Comparison of ENCODE assay signal across 28 cellular contexts in the genomic region with DNA sequence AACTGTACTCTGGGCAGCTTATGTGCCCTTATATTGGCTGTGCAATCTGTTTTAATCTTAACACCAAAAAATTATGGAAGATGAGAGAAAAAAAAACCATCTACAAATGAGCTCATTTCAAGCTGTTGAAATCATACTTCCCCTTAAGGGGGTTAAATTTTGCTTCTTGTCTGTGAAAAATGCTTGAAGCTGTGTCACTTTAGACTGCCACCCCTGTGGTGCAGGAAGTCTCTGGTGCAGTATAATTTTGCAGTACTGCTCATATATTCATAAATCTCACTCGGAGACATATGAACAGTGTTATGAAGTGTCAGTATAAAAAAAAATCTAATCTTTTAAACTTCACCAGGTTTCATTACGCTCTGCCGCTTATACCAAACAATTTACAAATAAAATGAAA. TPM values are rescaled to one million over a fixed set of nuclear protein-coding genes. Genes with fewer than 3 reads are reported as not detected.
A peak's percentile ranks its signal among the peaks of the same experiment; 100 is the strongest.
DNase-seq lines count a peak whose midpoint lies in the region; TF ChIP-seq lines count a peak whose summit lies in the region.
"Had no signal": no experiment of that assay in that cellular context is flagged by ENCODE, and none has a peak within 500 bp of the region (broad histone marks: within the 10 kb centered on the region; RNA-seq: fewer than 3 reads in every experiment).

No MANE protein-coding gene starts in this region.

- TF ChIP-seq CTCF in A673 (conservative IDR thresholded peaks at IDR 0.05; ENCODE audit: low read depth, low read length) (no peak), neural cell (IDR thresholded peaks at IDR 0.05; ENCODE audit: poor library complexity, severe bottlenecking) (no peak)

- H3K36me3 ChIP-seq in A673 (ENCODE audit: insufficient read depth, low read length, poor library complexity, severe bottlenecking) (no peaks in the 10 kb centered on the region), SK-N-MC (ENCODE audit: insufficient read depth, low read length) (no peaks in the 10 kb centered on the region), neural cell (ENCODE audit: insufficient read depth, low read length) (peaks cover 3% of the 10 kb centered on the region)
- H3K36me3 ChIP-seq: BE2C, BLaER1 had no signal

- H3K27ac ChIP-seq in A673 (ENCODE audit: low read depth, low read length, poor library complexity, severe bottlenecking) (no peak overlapping the region), SK-N-MC (no peak overlapping the region), neural cell (ENCODE audit: low read length) (peak overlapping the region; percentile 25)
- H3K27ac ChIP-seq: 22Rv1, A549, BLaER1 had no signal

- no peaks in the 10 kb centered on the region for H3K79me2 ChIP-seq in neural cell (replicated peaks; ENCODE audit: insufficient read depth, low read length)

- DNase-seq in A673 (ENCODE audit: low spot score), result peak; percentile 10
- peak; percentile 8 for DNase-seq in SK-N-MC (ENCODE audit: low read depth, low spot score)
- no peak for DNase-seq in NCI-H446 (lab: John Stamatoyannopoulos, UW)
- no peak for DNase-seq in dermis blood vessel endothelial cell
- DNase-seq: ACHN; BE2C; C1 segment of cervical spinal cord; CD4-positive, alpha-beta memory T cell; CD4-positive, CD25-positive, alpha-beta regulatory T cell; CD8-positive, alpha-beta memory T cell; COR-L47; DMS 273 treated with DMSO at 0.1 percent for 48 hours; DMS153; DMS53; DMS79; DND-41; EL; GDM1 had no signal

- H3K4me2 ChIP-seq in neural cell (ENCODE audit: low read length), result peak overlapping the region; percentile 37
- H3K4me2 ChIP-seq: A549, BLaER1 had no signal

- no TSS peak for BruUV-seq in A673 (replicated peaks; lab: Mats Ljungman, UMichigan)

- no peaks in the 10 kb centered on the region for H3K27me3 ChIP-seq in A673 (replicated peaks; ENCODE audit: insufficient read depth, low read depth, low read length, poor library complexity)
- H3K27me3 ChIP-seq in neural cell (ENCODE audit: insufficient read depth, low read depth, low read length), result peaks cover 13% of the 10 kb centered on the region
- H3K27me3 ChIP-seq: BE2C, BLaER1 had no signal

- intact Hi-C loops in A673 (cut with micrococcal nuclease; ENCODE audit: unreplicated experiment), result no loop called here

- H3K9me3 ChIP-seq in A673 (ENCODE audit: low read depth, low read length, poor library complexity, severe bottlenecking) (no peaks in the 10 kb centered on the region), SK-N-MC (ENCODE audit: low read depth, low read length) (no peaks in the 10 kb centered on the region), neural cell (ENCODE audit: low read length) (no peaks in the 10 kb centered on the region)
- H3K9me3 ChIP-seq: A549, BE2C, BLaER1 had no signal

- H3K4me1 ChIP-seq in A673 (ENCODE audit: insufficient read depth, low read length, poor library complexity, severe bottlenecking), result no peaks in the 10 kb centered on the region
- H3K4me1 ChIP-seq: A549, BE2C, BLaER1 had no signal

- H4K20me1 ChIP-seq in neural cell (ENCODE audit: insufficient read depth), result no peaks in the 10 kb centered on the region
- H4K20me1 ChIP-seq: BLaER1 had no signal

- H3F3A ChIP-seq in neural cell (ENCODE audit: insufficient read depth, low read length, poor library complexity, severe bottlenecking), result no peaks in the 10 kb centered on the region

- no peaks in the 10 kb centered on the region for H3K9me2 ChIP-seq in neural cell (ENCODE audit: insufficient read depth, low read length)

- no peak for TF ChIP-seq RAD21 in neural cell (conservative IDR thresholded peaks at IDR 0.05)

- no peak overlapping the region for H3K4me3 ChIP-seq in A673 (ENCODE audit: low read depth, low read length, poor library complexity, severe bottlenecking)
- no peak overlapping the region for H3K4me3 ChIP-seq in SK-N-MC
- H3K4me3 ChIP-seq in neural cell (ENCODE audit: low read length), result peak overlapping the region; percentile 10
- H3K4me3 ChIP-seq: A549, BLaER1, GM12878 had no signal

- POLR2A ChIA-PET in A673 (lab: Charles Lee; ENCODE audit: low non-redundant PET), result no interaction called here

- CTCF ChIA-PET in A673 (lab: Charles Lee), result no interaction called here

- no peak overlapping the region for H2AFZ ChIP-seq in neural cell (ENCODE audit: low read depth, low read length)

- H3K9ac ChIP-seq in SK-N-MC (ENCODE audit: insufficient read length) (no peak overlapping the region), neural cell (ENCODE audit: low read length) (no peak overlapping the region)
- H3K9ac ChIP-seq: BLaER1 had no signal

- peak; percentile 73 for TF ChIP-seq EP300 in neural cell (conservative IDR thresholded peaks at IDR 0.05; ENCODE audit: poor library complexity, severe bottlenecking)

TF ChIP-seq in neural cell, 6 proteins besides CTCF, POLR2A, EP300 and RAD21:
- TF ChIP-seq POLR2AphosphoS5 (IDR thresholded peaks at IDR 0.05) (peak; percentile 58), EZH2 (IDR thresholded peaks at IDR 0.05; ENCODE audit: borderline replicate concordance, insufficient read depth, low read length, poor library complexity, severe bottlenecking) (no peak)
TF ChIP-seq in neural cell: peak in this region for 1.

RNA-seq across cellular contexts. Expression of a gene that starts 30.4 kb away (rescaled TPM):
- total RNA-seq in A673 (2021) (not detected in 2 replicates), dermis blood vessel endothelial cell (not detected in 2 replicates)
- 0.47 TPM in 1 of 2 replicates, not detected in the other for polyA plus RNA-seq in neural cell
- polyA minus RNA-seq in neural cell, result not detected in 2 replicates
- total RNA-seq: A172; CD4-positive, alpha-beta memory T cell; CD4-positive, CD25-positive, alpha-beta regulatory T cell; CD8-positive, alpha-beta memory T cell; Daoy; G401; GM12878 had no signal
- polyA plus RNA-seq: A549; AG04450; CD14-positive monocyte; CD4-positive, alpha-beta memory T cell; CD4-positive, CD25-positive, alpha-beta regulatory T cell; CD8-positive, alpha-beta memory T cell; GM12878 had no signal

Comparison
In these comparisons a context has a peak if more than half of its experiments do, and no peak if none do; other contexts are left out.
1. DNase-seq: peak in A673 (single experiment) and SK-N-MC (single experiment); none in NCI-H446 (0 of 2) and dermis blood vessel endothelial cell (single experiment).